In the genomic region with DNA sequence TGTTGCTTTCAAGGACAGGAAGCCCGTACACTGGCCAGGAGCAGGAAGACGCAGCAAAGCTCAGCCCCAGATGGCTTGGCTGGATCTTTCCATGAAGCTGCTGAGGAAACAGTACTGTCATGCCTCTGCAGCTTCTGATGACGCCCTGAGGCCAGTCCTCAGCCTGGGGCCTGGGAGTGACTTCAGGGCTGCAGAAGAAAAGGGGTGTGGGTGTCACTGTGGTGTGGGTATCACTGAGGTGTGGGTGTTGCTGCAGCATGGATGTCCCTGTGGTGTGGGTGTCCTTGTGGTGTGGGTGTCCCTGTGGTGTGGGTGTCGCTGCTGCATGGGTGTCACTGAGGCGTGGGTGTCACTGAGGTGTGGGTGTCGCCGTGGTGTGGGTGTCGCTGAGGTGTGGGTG, we compare ENCODE assay signal across 22 cellular contexts. TPM values are rescaled to one million over a fixed set of nuclear protein-coding genes. Genes with fewer than 3 reads are reported as not detected.
A peak's percentile ranks its signal among the peaks of the same experiment; 100 is the strongest.
DNase-seq lines count a peak whose midpoint lies in the region; ATAC-seq and TF ChIP-seq lines count a peak whose summit lies in the region.
"Had no signal": no experiment of that assay in that cellular context is flagged by ENCODE, and none has a peak within 500 bp of the region (broad histone marks: within the 10 kb centered on the region; RNA-seq: fewer than 3 reads in every experiment).

No MANE protein-coding gene starts in this region.

- H2AFZ ChIP-seq in GM23248: no peak overlapping the region

- H3F3A ChIP-seq in GM23248 (ENCODE audit: insufficient read depth): no peaks in the 10 kb centered on the region; the same call in 1 of the 2 replicates

- H3K9me2 ChIP-seq in GM23248 (ENCODE audit: insufficient read depth): no peaks in the 10 kb centered on the region

- in situ Hi-C loops in GM23248 (cut with MboI): no loop called here

- H3K4me3 Mint-ChIP-seq in neural crest cell: no peak overlapping the region
- H3K4me3 Mint-ChIP-seq in osteocyte (ENCODE audit: unreplicated experiment): no peak overlapping the region
- H3K4me3 Mint-ChIP-seq: brain; CD4-positive, CD25-positive, alpha-beta regulatory T cell; nephron had no signal

- WGBS in GM23248 (ENCODE audit: low coverage in 1 of 2, low lambda C conversion rate in 2 of 2, missing lambda C conversion rate in 2 of 2), 2 experiments: 58 to 62% methylated on average over 3 to 8 of the region's 8 CpGs

- TF ChIP-seq CTCF in neural crest cell (conservative IDR thresholded peaks at IDR 0.05) (no peak), osteocyte (IDR thresholded peaks at IDR 0.05) (no peak)

- ATAC-seq in HG03095 (IDR thresholded peaks at IDR 0.05; ENCODE audit: unreplicated experiment): no peak
- ATAC-seq: gastroesophageal sphincter had no signal

- H3K4me2 ChIP-seq in GM23248 (ENCODE audit: unreplicated experiment): no peak overlapping the region

- peak; percentile 53 for DNase-seq in activated effector memory CD4-positive, alpha-beta T cell treated with anti-CD3 and anti-CD28 coated beads, Interleukin-2, amount 50 U/mL, for 16 hours
- DNase-seq in activated effector memory CD4-positive, alpha-beta T cell treated with Interleukin-2 at 50 U/mL for 16 hours: no peak
- peak; percentile 33 for DNase-seq in GM23248
- DNase-seq in central memory CD4-positive, alpha-beta T cell: peak; percentile 12
- DNase-seq in neural crest cell (ENCODE audit: low read depth, low spot score): no peak
- DNase-seq in HT-29 (ENCODE audit: low spot score): no peak
- no peak for DNase-seq in osteocyte (ENCODE audit: extremely low spot score, unreplicated experiment)
- DNase-seq: activated naive CD4-positive, alpha-beta T cell treated with anti-CD3 and anti-CD28 coated beads, Interleukin-2, amount 50 U/mL, for 16 hours; CD4-positive, CD25-positive, alpha-beta regulatory T cell; dermis blood vessel endothelial cell; DMS79; mesendoderm; NCI-H1694; NCI-H82; substantia nigra had no signal

- H3K27ac Mint-ChIP-seq in neural crest cell (ENCODE audit: unreplicated experiment): peak overlapping the region; percentile 43
- H3K27ac Mint-ChIP-seq in osteocyte (ENCODE audit: unreplicated experiment): no peak overlapping the region
- H3K27ac Mint-ChIP-seq: CD4-positive, CD25-positive, alpha-beta regulatory T cell; nephron had no signal

- no peaks in the 10 kb centered on the region for H3K36me3 ChIP-seq in GM23248 (ENCODE audit: low read depth)
- H3K36me3 ChIP-seq: gastroesophageal sphincter, prostate gland had no signal

- H3K9ac ChIP-seq in GM23248: no peak overlapping the region

- H3K9me3 Mint-ChIP-seq in neural crest cell (no peaks in the 10 kb centered on the region), osteocyte (ENCODE audit: unreplicated experiment) (peaks cover 8% of the 10 kb centered on the region)
- H3K9me3 Mint-ChIP-seq: CD4-positive, CD25-positive, alpha-beta regulatory T cell; nephron had no signal

- H3K36me3 Mint-ChIP-seq in neural crest cell (ENCODE audit: low read depth) (no peaks in the 10 kb centered on the region), osteocyte (ENCODE audit: unreplicated experiment) (peaks cover 4% of the 10 kb centered on the region)
- H3K36me3 Mint-ChIP-seq: brain; CD4-positive, CD25-positive, alpha-beta regulatory T cell had no signal

- H3K9me3 ChIP-seq in GM23248 (ENCODE audit: low read depth): no peaks in the 10 kb centered on the region
- H3K9me3 ChIP-seq: gastroesophageal sphincter, prostate gland had no signal

- H3K4me3 ChIP-seq in GM23248: no peak overlapping the region
- H3K4me3 ChIP-seq: gastroesophageal sphincter, prostate gland had no signal

- no peaks in the 10 kb centered on the region for H3K27me3 ChIP-seq in GM23248 (replicated peaks; ENCODE audit: insufficient read depth)
- H3K27me3 ChIP-seq: gastroesophageal sphincter had no signal

- H3K79me2 ChIP-seq in GM23248 (ENCODE audit: insufficient read depth): peaks cover 9% of the 10 kb centered on the region; the same call in 1 of the 2 replicates

- no peak overlapping the region for H3K27ac ChIP-seq in GM23248
- H3K27ac ChIP-seq: epithelial cell of prostate, gastroesophageal sphincter, prostate gland, VCaP had no signal

- H3K4me1 Mint-ChIP-seq in neural crest cell: peaks cover 19% of the 10 kb centered on the region
- H3K4me1 Mint-ChIP-seq in osteocyte (ENCODE audit: unreplicated experiment): peaks cover 2% of the 10 kb centered on the region
- H3K4me1 Mint-ChIP-seq: CD4-positive, CD25-positive, alpha-beta regulatory T cell had no signal

- H4K20me1 ChIP-seq in GM23248 (ENCODE audit: insufficient read depth): no peaks in the 10 kb centered on the region

- no peaks in the 10 kb centered on the region for H3K27me3 Mint-ChIP-seq in neural crest cell (ENCODE audit: low read depth)
- H3K27me3 Mint-ChIP-seq in osteocyte (ENCODE audit: unreplicated experiment): peaks cover 32% of the 10 kb centered on the region

- no peaks in the 10 kb centered on the region for H3K4me1 ChIP-seq in GM23248 (ENCODE audit: insufficient read depth)
- H3K4me1 ChIP-seq: prostate gland had no signal

RNA-seq across cellular contexts. Expression of gene GAS6, which starts 12.0 kb away (rescaled TPM):
- total RNA-seq in GM23248 (2014; rRNA removed; shearing (Covaris generic)): 998 and 1,035 TPM in 2 replicates
- 822 and 865 TPM in 2 replicates for polyA plus RNA-seq in GM23248 (2016; fragmentation: Nextera tagmentation; extraction: Ambion mirVana)
- total RNA-seq in neural crest cell (7.7 and 9.0 TPM in 2 replicates), osteocyte (14.8 and 15.0 TPM in 2 replicates)
- 1.3 and 1.4 TPM in 2 replicates for total RNA-seq in HT-29 (2014; rRNA removed; shearing (Covaris generic))

Comparison
In these comparisons a context has a peak if more than half of its experiments do, and no peak if none do; other contexts are left out.
1. DNase-seq: peak in activated effector memory CD4-positive, alpha-beta T cell treated with anti-CD3 and anti-CD28 coated beads, Interleukin-2, amount 50 U/mL, for 16 hours (single experiment), GM23248 (single experiment) and central memory CD4-positive, alpha-beta T cell (single experiment); none in activated effector memory CD4-positive, alpha-beta T cell treated with Interleukin-2 at 50 U/mL for 16 hours (single experiment), neural crest cell (single experiment), HT-29 (single experiment) and osteocyte (single experiment).
2. RNA of gene GAS6, which starts 12.0 kb away (total RNA-seq): 998 to 1,035 TPM in GM23248; 14.8 to 15.0 TPM in osteocyte, 7.7 to 9.0 TPM in neural crest cell and 1.3 to 1.4 TPM in HT-29; every median in the first group is over 10 times any median in the second.